In the genomic region with DNA sequence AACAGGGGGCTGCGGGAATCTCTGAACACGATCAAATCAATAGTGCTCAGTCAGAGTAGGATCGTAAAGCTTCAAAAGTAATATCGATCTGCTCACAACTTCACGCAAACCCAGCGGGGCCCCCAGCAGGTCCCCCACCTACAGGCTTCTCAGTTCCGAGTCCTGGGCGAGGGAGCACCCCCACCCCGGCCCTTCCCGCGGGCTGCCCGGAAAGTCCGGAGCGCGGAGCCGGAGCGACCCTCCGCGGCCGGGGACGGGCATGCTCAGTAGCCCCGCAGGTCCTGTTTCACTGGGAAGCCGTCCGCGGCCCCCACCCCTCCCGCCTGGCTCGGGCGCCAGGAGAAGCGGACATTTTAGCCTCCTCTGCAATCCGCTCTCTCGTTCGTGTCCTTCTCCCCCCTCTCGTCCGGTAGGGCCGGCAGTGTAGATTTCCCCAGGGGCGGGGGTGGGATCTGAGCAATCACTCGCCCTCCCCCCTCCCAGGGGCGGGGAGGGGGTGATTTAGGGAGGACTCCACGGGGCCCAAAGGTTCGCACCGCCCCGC, we compare ENCODE assay signal across 8 cellular contexts. TPM values are rescaled to one million over a fixed set of nuclear protein-coding genes. Genes with fewer than 3 reads are reported as not detected.
DNase-seq lines count a peak whose midpoint lies in the region; ATAC-seq, FAIRE-seq and TF ChIP-seq lines count a peak whose summit lies in the region.

No MANE protein-coding gene starts in this region.

- no peak overlapping the region for H4K5ac ChIP-seq in H9 (ENCODE audit: insufficient read length, low read depth, low read length)

- no peak overlapping the region for H4K91ac ChIP-seq in H9 (ENCODE audit: insufficient read length, low read depth, low read length)

- peaks cover 0 to 3% (median 0%) of the 10 kb centered on the region in 3 experiments; a peak in 1 of 7 replicates for H3K36me3 Mint-ChIP-seq in H9 (ENCODE audit: insufficient read depth in 1 of 3, low read depth in 3 of 3)
- no peaks in the 10 kb centered on the region for H3K36me3 Mint-ChIP-seq in progenitor cell of endocrine pancreas (ENCODE audit: insufficient read depth)

- no peak overlapping the region for H3K4ac ChIP-seq in H9 (ENCODE audit: low read depth, low read length)

- no peaks in the 10 kb centered on the region for H4K20me1 ChIP-seq in H9 (ENCODE audit: control insufficient read depth, insufficient read depth, insufficient read length)
- no peaks in the 10 kb centered on the region for H4K20me1 ChIP-seq in GM12878 (ENCODE audit: control insufficient read depth, insufficient read depth)

- TF ChIP-seq RAD21 in GM12878 (IDR thresholded peaks at IDR 0.05; ENCODE audit: insufficient read depth, low read depth, low read length): peak; percentile 59

- H3K4me1 Mint-ChIP-seq in H9: peaks cover 50 to 57% of the 10 kb centered on the region in 2 experiments
- peaks cover 28% of the 10 kb centered on the region for H3K4me1 Mint-ChIP-seq in progenitor cell of endocrine pancreas (ENCODE audit: low read depth)

- no peak overlapping the region for H2BK120ac ChIP-seq in H9 (ENCODE audit: low read depth, low read length, poor library complexity, severe bottlenecking)

- H2BK20ac ChIP-seq in H9 (ENCODE audit: low read depth, low read length, poor library complexity, severe bottlenecking): no peak overlapping the region

- H3K4me3 ChIP-seq in GM12878: peak overlapping the region; percentile 77

- H3K27ac ChIP-seq in H9 (ENCODE audit: insufficient read length, low read depth, low read length) (no peak overlapping the region), GM12878 (ENCODE audit: control insufficient read depth, insufficient read depth) (peak overlapping the region; percentile 43)

- no peak overlapping the region for H3T11ph ChIP-seq in H9 (ENCODE audit: low read length)

- no peak for TF ChIP-seq EP300 in GM12878 (IDR thresholded peaks at IDR 0.05; ENCODE audit: borderline replicate concordance in 1 of 2, control insufficient read depth in 1 of 2, low read depth in 2 of 2, low read length in 2 of 2)

- TF ChIP-seq CTCF in H9 (conservative IDR thresholded peaks at IDR 0.05): no peak
- peak in 1 of 3 experiments; percentile 49; a peak in 2 of 6 replicates for TF ChIP-seq CTCF in GM12878 (IDR thresholded peaks at IDR 0.05 in 2 of 3, conservative IDR thresholded peaks at IDR 0.05 in 1 of 3; ENCODE audit: control insufficient read depth in 2 of 3, extremely low read depth in 1 of 3, insufficient read depth in 1 of 3, low read depth in 3 of 3, low read length in 3 of 3)
- no peak for TF ChIP-seq CTCF in progenitor cell of endocrine pancreas (IDR thresholded peaks at IDR 0.05; ENCODE audit: unreplicated experiment)

- H3K56ac ChIP-seq in H9 (ENCODE audit: insufficient read length, low read depth, low read length): no peak overlapping the region

- no peak overlapping the region for H2AFZ ChIP-seq in H9 (ENCODE audit: low read length)
- H2AFZ ChIP-seq in GM12878 (ENCODE audit: control insufficient read depth, low read depth, low read length): peak overlapping the region; percentile 64

- SMC1A ChIA-PET in GM12878 (lab: Charles Lee; ENCODE audit: uncharacterized antibody, unreplicated experiment): interaction anchor here (1.0 to 3.2 kb wide), 18 partner anchors 9 to 172 kb away, joined by 3 to 18 read pairs (median 6); no protein-coding TSS in a partner anchor

- peak; percentile 92 for DNase-seq in DMS53 (lab: John Stamatoyannopoulos, UW)
- peak; percentile 86 for DNase-seq in H9
- peak; percentile 64 for DNase-seq in NCI-H1105 (lab: John Stamatoyannopoulos, UW)
- peak; percentile 49 to 77 for DNase-seq in SW 1271 (lab: John Stamatoyannopoulos, UW)
- no peak for DNase-seq in GM12878 (ENCODE audit: low read depth, low spot score)
- peak; percentile 97 for DNase-seq in hepatic stellate cell (ENCODE audit: low spot score)
- DNase-seq in progenitor cell of endocrine pancreas (ENCODE audit: low spot score, unreplicated experiment): peak; percentile 85

- no TSS peak for BruUV-seq in GM12878 (replicated peaks; lab: Mats Ljungman, UMichigan)

- no peaks in the 10 kb centered on the region; a peak in 1 of 5 replicates for H3K9me3 Mint-ChIP-seq in H9
- no peaks in the 10 kb centered on the region for H3K9me3 Mint-ChIP-seq in progenitor cell of endocrine pancreas (ENCODE audit: low read depth)

- H2BK15ac ChIP-seq in H9 (ENCODE audit: low read depth, low read length): no peak overlapping the region

- H2AK5ac ChIP-seq in H9 (ENCODE audit: insufficient read length, low read length): no peak overlapping the region

- H3K27me3 Mint-ChIP-seq in H9 (ENCODE audit: low read depth) (peaks cover 72% of the 10 kb centered on the region), progenitor cell of endocrine pancreas (no peaks in the 10 kb centered on the region)

- H3K4me3 Mint-ChIP-seq in H9 (peak overlapping the region; percentile 82 to 95), progenitor cell of endocrine pancreas (ENCODE audit: low read depth) (peak overlapping the region; percentile 98)

- H3K4me1 ChIP-seq in H9 (ENCODE audit: insufficient read depth, low read length) (peaks cover 7% of the 10 kb centered on the region; the same call in 1 of the 2 replicates), GM12878 (ENCODE audit: control insufficient read depth, insufficient read depth, low read length) (peaks cover 6% of the 10 kb centered on the region)

- ATAC-seq in GM12878 (peak; percentile 44), HG03521 (IDR thresholded peaks at IDR 0.05; ENCODE audit: unreplicated experiment) (no peak)

- H3K79me2 ChIP-seq in H9 (ENCODE audit: insufficient read depth, low read length) (no peaks in the 10 kb centered on the region), GM12878 (ENCODE audit: control insufficient read depth, insufficient read depth, low read length) (no peaks in the 10 kb centered on the region)

- no peak overlapping the region for H3K18ac ChIP-seq in H9 (ENCODE audit: insufficient read length, low read depth, low read length)

- POLR2A ChIA-PET in GM12878 (lab: Charles Lee): interaction anchor here (0.6 to 2.0 kb wide), 11 partner anchors 8 to 208 kb away, joined by 3 to 7 read pairs (median 4); a partner anchor contains a TSS

- H3K23me2 ChIP-seq in H9 (ENCODE audit: insufficient read length, low read depth, low read length, poor library complexity, severe bottlenecking): peaks cover 12% of the 10 kb centered on the region

- H3K27me3 ChIP-seq in H9 (ENCODE audit: insufficient read depth, low read length) (peaks cover 10% of the 10 kb centered on the region; the same call in 1 of the 2 replicates), GM12878 (replicated peaks in 1 of 2; ENCODE audit: control insufficient read depth in 2 of 2, insufficient read depth in 2 of 2, low read length in 1 of 2) (no peaks in the 10 kb centered on the region)

- RAD21 ChIA-PET in GM12878 (lab: Charles Lee; ENCODE audit: unreplicated experiment): interaction anchor here (0.6 to 3.3 kb wide), 27 partner anchors 8 to 447 kb away, joined by 3 to 17 read pairs (median 4); a partner anchor contains a TSS

- no peak overlapping the region for H4K8ac ChIP-seq in H9 (replicated peaks; ENCODE audit: insufficient read length, low read depth, low read length)

- no peak for FAIRE-seq in GM12878 (lab: Jason Lieb, UNC)

- WGBS in H9 (ENCODE audit: extremely low coverage, insufficient read length, low lambda C conversion rate): no CpG with 5 or more reads among the region's 42 CpGs
- WGBS in GM12878 (ENCODE audit: insufficient coverage, insufficient replicate concordance, low lambda C conversion rate, missing lambda C conversion rate): 1% methylated on average over 36 of the region's 42 CpGs

- peak overlapping the region; percentile 66 for H3K4me2 ChIP-seq in H9 (ENCODE audit: insufficient read depth, insufficient read length, low read length)
- peak overlapping the region; percentile 92 for H3K4me2 ChIP-seq in GM12878 (ENCODE audit: control insufficient read depth, insufficient read depth)

- H2BK12ac ChIP-seq in H9 (ENCODE audit: insufficient read length, low read depth, low read length): no peak overlapping the region

- H3K14ac ChIP-seq in H9 (ENCODE audit: insufficient read depth, low read length): no peak overlapping the region

- H3K9me3 ChIP-seq in H9 (ENCODE audit: control insufficient read depth, low read depth, low read length) (no peaks in the 10 kb centered on the region), GM12878 (replicated peaks; ENCODE audit: control insufficient read depth, insufficient read depth, low read length) (no peaks in the 10 kb centered on the region)

- H3K27ac Mint-ChIP-seq in H9 (peak overlapping the region; percentile 44 to 89 (median 77); a peak in 1 of 7 replicates), progenitor cell of endocrine pancreas (peak overlapping the region; percentile 98)

- TF ChIP-seq POLR2A in GM12878 (IDR thresholded peaks at IDR 0.05; ENCODE audit: low read depth, low read length): peak; percentile 4; the same call in 1 of the 2 replicates

- in situ Hi-C loops in GM12878 (cut with MboI): no loop called here

- CTCF ChIA-PET in GM12878 (lab: Yijun Ruan, JAX): interaction anchor here (0.7 to 4.7 kb wide), 17 partner anchors 14 to 249 kb away, joined by 3 to 26 read pairs (median 3); no protein-coding TSS in a partner anchor

- H3K23ac ChIP-seq in H9 (ENCODE audit: insufficient read length, low read depth, low read length): no peak overlapping the region

- no peak overlapping the region for H3K9ac ChIP-seq in H9 (ENCODE audit: extremely low read depth, insufficient read length, low read length)
- H3K9ac ChIP-seq in GM12878 (ENCODE audit: control insufficient read depth, insufficient read depth, low read length): peak overlapping the region; percentile 62; the same call in 1 of the 2 replicates

- intact Hi-C loops in GM12878 (cut with micrococcal nuclease; ENCODE audit: unreplicated experiment): loop anchor here (1.0 to 10.0 kb wide), 5 partner anchors 101 to 371 kb away; no protein-coding TSS in a partner anchor

- H3K79me1 ChIP-seq in H9 (ENCODE audit: insufficient read depth, low read depth, low read length, poor library complexity, severe bottlenecking): no peaks in the 10 kb centered on the region

- H3K36me3 ChIP-seq in GM12878 (ENCODE audit: control insufficient read depth in 2 of 2, insufficient read depth in 2 of 2, low read length in 1 of 2): no peaks in the 10 kb centered on the region

- H2BK5ac ChIP-seq in H9 (ENCODE audit: insufficient read length, low read length): no peak overlapping the region

RNA-seq across cellular contexts. Expression of a gene that starts 3.3 kb away (rescaled TPM):
- total RNA-seq in H9 (2021) (20.8 and 23.5 TPM in 2 replicates), GM12878 (2014; rRNA removed) (5.3 and 5.7 TPM in 2 replicates), GM12878 (2014; rRNA removed; fragmentation: Illumina TruSeq; extraction: Trizol) (6.7 and 6.8 TPM in 2 replicates), GM12878 (2021) (23.9 and 25.6 TPM in 2 replicates), progenitor cell of endocrine pancreas (36.6 and 38.6 TPM in 2 replicates)
- total RNA-seq in GM12878 (2013; cell fraction: nucleolus; rRNA removed): 22.4 and 22.8 TPM in 2 replicates
- polyA plus RNA-seq in GM12878 (2011; ENCODE audit: low read depth): 2.9 TPM
- polyA plus RNA-seq in GM12878 (2011; rRNA removed) (9.2 and 10.0 TPM in 2 replicates), GM12878 (2014; fragmentation: Illumina TruSeq; extraction: Trizol) (16.2 and 17.6 TPM in 2 replicates), GM12878 (2014; fragmentation: Nextera tagmentation; extraction: Ambion mirVana) (1 to 10 TPM; 3.0 to 3.2 TPM), GM12878 (2014; rRNA removed) (9.4 and 11.5 TPM in 2 replicates), GM12878 (2016; fragmentation: Nextera tagmentation; extraction: Ambion mirVana) (10 to 100 TPM; 10.9 to 11.8 TPM)
- 12.1 and 14.2 TPM in 2 replicates for polyA plus RNA-seq in GM12878 (2011; cell fraction: cytosol; rRNA removed)
- polyA plus RNA-seq in GM12878 (2011; cell fraction: nucleus; rRNA removed): 15.3 and 17.6 TPM in 2 replicates
- polyA plus RNA-seq in GM12878 (2012): 3.6 and 4.9 TPM in 2 replicates
- 10.8 and 11.3 TPM in 2 replicates for polyA minus RNA-seq in GM12878 (2011; rRNA and poly(A)+ RNA removed)
- polyA minus RNA-seq in GM12878 (2011; cell fraction: cytosol; rRNA and poly(A)+ RNA removed): 8.0 and 8.7 TPM in 2 replicates
- polyA minus RNA-seq in GM12878 (2011; cell fraction: nucleus; rRNA and poly(A)+ RNA removed): 5.2 and 10.3 TPM in 2 replicates
